Comparison of ENCODE assay signal across 9 cellular contexts in genomic region chr6:7673063-7673536, GRCh38. TPM values are rescaled to one million over a fixed set of nuclear protein-coding genes. Genes with fewer than 3 reads are reported as not detected.
DNase-seq lines count a peak whose midpoint lies in the region; ATAC-seq and TF ChIP-seq lines count a peak whose summit lies in the region.
"Had no signal": no experiment of that assay in that cellular context is flagged by ENCODE, and none has a peak within 500 bp of the region (broad histone marks: within the 10 kb centered on the region; RNA-seq: fewer than 3 reads in every experiment).

No MANE protein-coding gene starts in this region.

- peaks cover 5 to 18% (median 11%) of the 10 kb centered on the region in 4 donors for H3K4me1 ChIP-seq in esophagus muscularis mucosa

- no peaks in the 10 kb centered on the region for H3K36me3 ChIP-seq in esophagus muscularis mucosa

- no peak for TF ChIP-seq EP300 in esophagus muscularis mucosa (IDR thresholded peaks at IDR 0.05)

- POLR2A ChIA-PET in T-cell (lab: Charles Lee), result no interaction called here

- no peak for ATAC-seq in T-cell (replicated peaks in 1 of 4)

- H3K4me1 Mint-ChIP-seq in nephron progenitor cell (peaks cover 34% of the 10 kb centered on the region), T-cell (no peaks in the 10 kb centered on the region)

- CTCF ChIA-PET in T-cell (lab: Charles Lee), result no interaction called here

- peak; percentile 59 for DNase-seq in AG10803 (ENCODE audit: low read depth)
- DNase-seq in NCI-H146 treated with DMSO at 0.1 percent for 48 hours (lab: John Stamatoyannopoulos, UW; ENCODE audit: unreplicated experiment), result peak; percentile 64
- no peak for DNase-seq in esophagus muscularis mucosa (ENCODE audit: extremely low spot score)
- DNase-seq in nephron progenitor cell, result peak; percentile 26
- no peak for DNase-seq in stimulated activated CD4-positive, alpha-beta T cell treated with anti-CD3 and anti-CD28 coated beads, Interleukin-1b, Interleukin-23, amount 100 ng/mL, for 48 hours
- no peak for DNase-seq in 8988T
- DNase-seq in T-cell, result no peak
- DNase-seq in NCI-H2196 treated with DMSO at 0.1 percent for 48 hours (lab: John Stamatoyannopoulos, UW; ENCODE audit: unreplicated experiment), result no peak

- no peak overlapping the region for H3K27ac ChIP-seq in esophagus muscularis mucosa (replicated peaks in 1 of 4)
- H3K27ac ChIP-seq: KMS-11 had no signal

- H3K4me3 Mint-ChIP-seq in nephron progenitor cell, result peak overlapping the region; percentile 48
- no peak overlapping the region for H3K4me3 Mint-ChIP-seq in T-cell

- intact Hi-C loops in esophagus muscularis mucosa (cut with DNase I), result no loop called here

- 10% methylated on average over 16 of the region's 16 CpGs for WGBS in esophagus muscularis mucosa

- H3K4me3 ChIP-seq in AG10803 (ENCODE audit: low read length) (peak overlapping the region; percentile 40), esophagus muscularis mucosa (peak overlapping the region; percentile 24 to 43 (median 29))

- no peak for TF ChIP-seq CTCF in AG10803 (conservative IDR thresholded peaks at IDR 0.05; ENCODE audit: low read length)
- no peak for TF ChIP-seq CTCF in esophagus muscularis mucosa (IDR thresholded peaks at IDR 0.05)
- TF ChIP-seq CTCF in nephron progenitor cell (IDR thresholded peaks at IDR 0.05), result no peak

- H3K27ac Mint-ChIP-seq in nephron progenitor cell (no peak overlapping the region), T-cell (no peak overlapping the region)

- H3K9me3 ChIP-seq in esophagus muscularis mucosa, result no peaks in the 10 kb centered on the region

- H3K9me3 Mint-ChIP-seq in nephron progenitor cell, result no peaks in the 10 kb centered on the region
- H3K9me3 Mint-ChIP-seq in T-cell, result no peaks in the 10 kb centered on the region

- H3K27me3 Mint-ChIP-seq in nephron progenitor cell (ENCODE audit: low read depth, poor library complexity) (peaks cover 18% of the 10 kb centered on the region), T-cell (peaks cover 12 to 13% of the 10 kb centered on the region in 2 donors)

- peaks cover 0 to 22% (median 0%) of the 10 kb centered on the region in 4 donors for H3K27me3 ChIP-seq in esophagus muscularis mucosa

- TF ChIP-seq POLR2A in esophagus muscularis mucosa (IDR thresholded peaks at IDR 0.05; ENCODE audit: low read depth), result no peak

- H3K36me3 Mint-ChIP-seq in nephron progenitor cell (ENCODE audit: low read depth), result no peaks in the 10 kb centered on the region
- H3K36me3 Mint-ChIP-seq in T-cell, result no peaks in the 10 kb centered on the region

RNA-seq across cellular contexts. Expression of gene BMP6, which starts 52.8 kb away (rescaled TPM):
- total RNA-seq in esophagus muscularis mucosa, result 10 to 100 TPM in 1 of 4 donors, 1 to 10 TPM in 3; 5.1 to 10.0 (median 6.9) TPM
- under 1 TPM in 4 of 5 donors, not detected in 1; 0.09 to 0.23 (median 0.13) TPM for total RNA-seq in T-cell

Comparison
In these comparisons a context has a peak if more than half of its experiments do, and no peak if none do; other contexts are left out.
1. DNase-seq: peak in AG10803 (single experiment), NCI-H146 treated with DMSO at 0.1 percent for 48 hours (single experiment) and nephron progenitor cell (single experiment); none in esophagus muscularis mucosa (single experiment), stimulated activated CD4-positive, alpha-beta T cell treated with anti-CD3 and anti-CD28 coated beads, Interleukin-1b, Interleukin-23, amount 100 ng/mL, for 48 hours (single experiment), 8988T (single experiment), T-cell (0 of 34) and NCI-H2196 treated with DMSO at 0.1 percent for 48 hours (single experiment).
2. RNA of gene BMP6, which starts 52.8 kb away (total RNA-seq): 5.1 to 10.0 TPM in esophagus muscularis mucosa; 0.09 to 0.23 TPM in T-cell; every median in the first group is over 4 times any median in the second.